16 cellular contexts compared by ENCODE assay signal in genomic region chr3:183202004-183202722, GRCh38. TPM values are rescaled to one million over a fixed set of nuclear protein-coding genes. Genes with fewer than 3 reads are reported as not detected.
DNase-seq lines count a peak whose midpoint lies in the region; ATAC-seq and TF ChIP-seq lines count a peak whose summit lies in the region.
"Had no signal": no experiment of that assay in that cellular context is flagged by ENCODE, and none has a peak within 500 bp of the region (broad histone marks: within the 10 kb centered on the region; RNA-seq: fewer than 3 reads in every experiment).

No MANE protein-coding gene starts in this region.

- peaks cover 63% of the 10 kb centered on the region for H3K36me3 ChIP-seq in endodermal cell (ENCODE audit: control insufficient read depth, insufficient read depth, low read length)
- H3K36me3 ChIP-seq in upper lobe of right lung: no peaks in the 10 kb centered on the region
- H3K36me3 ChIP-seq in aorta (ENCODE audit: control insufficient read depth in 1 of 2, insufficient read depth in 2 of 2, low read length in 1 of 2): no peaks in the 10 kb centered on the region
- H3K36me3 ChIP-seq: ascending aorta had no signal

- peak overlapping the region; percentile 64 for H3K4me3 Mint-ChIP-seq in activated CD4-positive, alpha-beta memory T cell treated with anti-CD3 and anti-CD28 coated beads, Interleukin-2, amount 10 ng/mL, durations not matched to agents 7 days and 5 days
- no peak overlapping the region for H3K4me3 Mint-ChIP-seq in endodermal cell

- no peaks in the 10 kb centered on the region for H3K27me3 Mint-ChIP-seq in activated CD4-positive, alpha-beta memory T cell treated with anti-CD3 and anti-CD28 coated beads, Interleukin-2, amount 10 ng/mL, durations not matched to agents 7 days and 5 days
- no peaks in the 10 kb centered on the region for H3K27me3 Mint-ChIP-seq in endodermal cell (ENCODE audit: insufficient read depth)

- no peak overlapping the region for H3K9ac ChIP-seq in endodermal cell (ENCODE audit: extremely low read depth, low read length, poor library complexity, severe bottlenecking)

- no peak overlapping the region for H3K27ac ChIP-seq in endodermal cell (ENCODE audit: low read depth, low read length)
- no peak overlapping the region for H3K27ac ChIP-seq in upper lobe of right lung
- no peak overlapping the region for H3K27ac ChIP-seq in aorta (ENCODE audit: low read depth in 1 of 2, low read length in 2 of 2)
- H3K27ac ChIP-seq: ascending aorta, foreskin keratinocyte, psoas muscle had no signal

- no peaks in the 10 kb centered on the region for H3K4me1 ChIP-seq in endodermal cell (ENCODE audit: control insufficient read depth, insufficient read depth, low read length)
- H3K4me1 ChIP-seq in upper lobe of right lung: no peaks in the 10 kb centered on the region
- no peaks in the 10 kb centered on the region for H3K4me1 ChIP-seq in aorta (ENCODE audit: control insufficient read depth in 1 of 2, insufficient read depth in 2 of 2, low read length in 2 of 2)
- H3K4me1 ChIP-seq: ascending aorta, foreskin keratinocyte, psoas muscle had no signal

- TF ChIP-seq CTCF in endodermal cell (conservative IDR thresholded peaks at IDR 0.05): no peak
- no peak for TF ChIP-seq CTCF in upper lobe of right lung (IDR thresholded peaks at IDR 0.05)

- DNase-seq in stimulated activated CD4-positive, alpha-beta T cell treated with anti-CD3 and anti-CD28 coated beads, Interleukin-15, amount 100 ng/mL, for 24 hours: peak; percentile 40
- DNase-seq in stimulated activated CD4-positive, alpha-beta T cell treated with anti-CD3 and anti-CD28 coated beads, Interleukin-12 subunit alpha, Interleukin-12 subunit beta, amount 100 ng/mL, for 4 hours: no peak
- peak; percentile 53 for DNase-seq in activated CD4-positive, alpha-beta memory T cell treated with anti-CD3 and anti-CD28 coated beads, Interleukin-2, amount 10 ng/mL, durations not matched to agents 7 days and 5 days
- DNase-seq in endodermal cell (no peak), upper lobe of right lung (no peak), medulla oblongata (ENCODE audit: extremely low spot score) (no peak), aorta (no peak), SKM-1 (lab: John Stamatoyannopoulos, UW; ENCODE audit: unreplicated experiment) (no peak)
- DNase-seq: activated CD8-positive, alpha-beta memory T cell treated with anti-CD3 and anti-CD28 coated beads for 24 hours; DMS79 treated with DMSO at 0.1 percent for 48 hours; NCI-H1417; NCI-H446 treated with DMSO at 0.1 percent for 48 hours; psoas muscle had no signal

- CTCF ChIA-PET in activated CD4-positive, alpha-beta memory T cell treated with anti-CD3 and anti-CD28 coated beads, Interleukin-2, amount 10 ng/mL, durations not matched to agents 7 days and 5 days (lab: Charles Lee): interaction anchor here (0.6 kb wide), 1 partner anchor 1501 kb away, joined by 3 read pairs; no protein-coding TSS in a partner anchor

- H3K4me1 Mint-ChIP-seq in activated CD4-positive, alpha-beta memory T cell treated with anti-CD3 and anti-CD28 coated beads, Interleukin-2, amount 10 ng/mL, durations not matched to agents 7 days and 5 days: peaks cover 13% of the 10 kb centered on the region
- peaks cover 9% of the 10 kb centered on the region for H3K4me1 Mint-ChIP-seq in endodermal cell

- peaks cover 70% of the 10 kb centered on the region for H3K9me3 ChIP-seq in endodermal cell (ENCODE audit: control insufficient read depth, low read length)
- H3K9me3 ChIP-seq in upper lobe of right lung: peaks cover 4% of the 10 kb centered on the region
- H3K9me3 ChIP-seq in aorta (ENCODE audit: control insufficient read depth, low read length): no peaks in the 10 kb centered on the region
- H3K9me3 ChIP-seq: ascending aorta had no signal

- H3K36me3 Mint-ChIP-seq in activated CD4-positive, alpha-beta memory T cell treated with anti-CD3 and anti-CD28 coated beads, Interleukin-2, amount 10 ng/mL, durations not matched to agents 7 days and 5 days (ENCODE audit: low read depth): peaks cover 25% of the 10 kb centered on the region
- H3K36me3 Mint-ChIP-seq in endodermal cell (ENCODE audit: low read depth): peaks cover 75% of the 10 kb centered on the region

- POLR2A ChIA-PET in activated CD4-positive, alpha-beta memory T cell treated with anti-CD3 and anti-CD28 coated beads, Interleukin-2, amount 10 ng/mL, durations not matched to agents 7 days and 5 days (lab: Charles Lee): no interaction called here

- H3K27ac Mint-ChIP-seq in activated CD4-positive, alpha-beta memory T cell treated with anti-CD3 and anti-CD28 coated beads, Interleukin-2, amount 10 ng/mL, durations not matched to agents 7 days and 5 days: peak overlapping the region; percentile 61
- no peak overlapping the region for H3K27ac Mint-ChIP-seq in endodermal cell

- H3K4me3 ChIP-seq in endodermal cell (ENCODE audit: low read length): peak overlapping the region; percentile 67
- no peak overlapping the region for H3K4me3 ChIP-seq in upper lobe of right lung
- H3K4me3 ChIP-seq in aorta (ENCODE audit: low read length in 2 of 2): no peak overlapping the region
- H3K4me3 ChIP-seq: ascending aorta, psoas muscle had no signal

- 92 to 93% methylated on average over 4 of the region's 4 CpGs for WGBS in endodermal cell (ENCODE audit: insufficient coverage in 1 of 2, insufficient read length in 1 of 2), 2 experiments
- 82 to 94% methylated on average over 4 of the region's 4 CpGs for WGBS in aorta, 2 donors

- ATAC-seq in upper lobe of right lung (peak; percentile 70), aorta (ENCODE audit: low FRiP score) (no peak)
- ATAC-seq: foreskin keratinocyte, psoas muscle had no signal

- no peaks in the 10 kb centered on the region for H3K27me3 ChIP-seq in endodermal cell (ENCODE audit: control insufficient read depth, insufficient read depth, low read length, poor library complexity, severe bottlenecking)
- no peaks in the 10 kb centered on the region for H3K27me3 ChIP-seq in upper lobe of right lung
- H3K27me3 ChIP-seq in aorta (ENCODE audit: control insufficient read depth in 1 of 2, insufficient read depth in 2 of 2, low read length in 1 of 2): no peaks in the 10 kb centered on the region
- H3K27me3 ChIP-seq: ascending aorta, foreskin keratinocyte had no signal

- peaks cover 8% of the 10 kb centered on the region for H3K9me3 Mint-ChIP-seq in activated CD4-positive, alpha-beta memory T cell treated with anti-CD3 and anti-CD28 coated beads, Interleukin-2, amount 10 ng/mL, durations not matched to agents 7 days and 5 days
- peaks cover 61% of the 10 kb centered on the region for H3K9me3 Mint-ChIP-seq in endodermal cell

- intact Hi-C loops in upper lobe of right lung (cut with DNase I): no loop called here
- intact Hi-C loops in aorta (cut with DNase I): no loop called here

RNA-seq across cellular contexts. Expression of gene LAMP3, which starts 39.6 kb away (rescaled TPM):
- total RNA-seq in activated CD4-positive, alpha-beta memory T cell treated with anti-CD3 and anti-CD28 coated beads, Interleukin-2, amount 10 ng/mL, durations not matched to agents 7 days and 5 days: 10 to 100 TPM; 13.6 to 13.8 TPM
- 1 to 10 TPM in 1 of 2 donors, under 1 TPM in 1; 0.55 to 1.1 TPM for total RNA-seq in endodermal cell
- 1.7 TPM for polyA plus RNA-seq in endodermal cell (2013, experiment 1 of 2)
- polyA plus RNA-seq in endodermal cell (2013, experiment 2 of 2): 2.0 TPM
- total RNA-seq in upper lobe of right lung: 283 TPM
- under 1 TPM; 0.23 to 0.27 TPM for total RNA-seq in aorta
- polyA plus RNA-seq in aorta: under 1 TPM; 0.23 to 0.50 TPM
- total RNA-seq: ascending aorta, HT-29 had no signal

RNA-seq across cellular contexts. Expression of gene B3GNT5, which starts 50.9 kb away (rescaled TPM):
- under 1 TPM; 0.60 to 0.78 TPM for total RNA-seq in activated CD4-positive, alpha-beta memory T cell treated with anti-CD3 and anti-CD28 coated beads, Interleukin-2, amount 10 ng/mL, durations not matched to agents 7 days and 5 days
- total RNA-seq in endodermal cell (10 to 100 TPM; 10.5 to 18.0 TPM), upper lobe of right lung (31.0 TPM), aorta (10 to 100 TPM in 1 of 2 donors, 1 to 10 TPM in 1; 9.2 to 10.0 TPM)
- polyA plus RNA-seq in endodermal cell (2013, experiment 1 of 2): 31.3 TPM
- polyA plus RNA-seq in endodermal cell (2013, experiment 2 of 2): 31.5 TPM
- polyA plus RNA-seq in aorta: 10 to 100 TPM in 1 of 2 donors, 1 to 10 TPM in 1; 1.6 to 12.5 TPM

Comparison
In these comparisons a context has a peak if more than half of its experiments do, and no peak if none do; other contexts are left out.
1. DNase-seq: peak in stimulated activated CD4-positive, alpha-beta T cell treated with anti-CD3 and anti-CD28 coated beads, Interleukin-15, amount 100 ng/mL, for 24 hours (single experiment) and activated CD4-positive, alpha-beta memory T cell treated with anti-CD3 and anti-CD28 coated beads, Interleukin-2, amount 10 ng/mL, durations not matched to agents 7 days and 5 days (single experiment); none in stimulated activated CD4-positive, alpha-beta T cell treated with anti-CD3 and anti-CD28 coated beads, Interleukin-12 subunit alpha, Interleukin-12 subunit beta, amount 100 ng/mL, for 4 hours (single experiment), endodermal cell (single experiment), upper lobe of right lung (single experiment), medulla oblongata (single experiment), aorta (0 of 2) and SKM-1 (single experiment).
2. RNA of gene LAMP3, which starts 39.6 kb away (total RNA-seq): 283 TPM in upper lobe of right lung (single experiment); 13.6 to 13.8 TPM in activated CD4-positive, alpha-beta memory T cell treated with anti-CD3 and anti-CD28 coated beads, Interleukin-2, amount 10 ng/mL, durations not matched to agents 7 days and 5 days, 0.55 to 1.1 TPM in endodermal cell and 0.23 to 0.27 TPM in aorta; every median in the first group is over 10 times any median in the second.
3. RNA of gene B3GNT5, which starts 50.9 kb away (total RNA-seq): 31.0 TPM in upper lobe of right lung (single experiment), 10.5 to 18.0 TPM in endodermal cell and 9.2 to 10.0 TPM in aorta; 0.60 to 0.78 TPM in activated CD4-positive, alpha-beta memory T cell treated with anti-CD3 and anti-CD28 coated beads, Interleukin-2, amount 10 ng/mL, durations not matched to agents 7 days and 5 days; every median in the first group is over 4 times any median in the second.